ENCODE assay signal across 21 cellular contexts in the genomic region with DNA sequence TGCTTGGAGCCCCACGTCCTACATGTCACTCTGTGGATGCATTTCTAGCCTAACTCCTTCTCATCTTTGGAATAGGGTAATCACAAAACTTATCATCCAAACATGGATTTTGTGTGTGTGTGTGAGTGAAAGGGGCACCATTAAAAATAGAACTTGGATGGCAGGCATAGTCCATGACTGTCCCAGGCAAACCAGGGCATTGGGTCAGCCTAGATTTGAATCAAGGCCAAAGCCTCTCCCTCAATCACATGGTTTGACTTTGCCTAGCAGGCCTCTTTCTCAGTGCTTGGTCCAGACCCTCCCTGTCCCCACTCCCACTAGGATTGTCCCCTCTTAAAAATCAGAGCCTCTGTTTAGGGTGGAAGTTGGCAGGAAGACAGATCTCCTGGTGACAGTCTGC.
"Had no signal": no experiment of that assay in that cellular context is flagged by ENCODE, and none has a peak within 500 bp of the region (broad histone marks: within the 10 kb centered on the region; RNA-seq: fewer than 3 reads in every experiment).

No MANE protein-coding gene starts in this region.

- DNase-seq: dermis blood vessel endothelial cell; foreskin keratinocyte; hippocampal formation; kidney glomerular epithelial cell; lower lobe of right lung; natural killer cell; nucleus accumbens; pancreas; right lobe of liver; stimulated activated CD4-positive, alpha-beta T cell treated with anti-CD3 and anti-CD28 coated beads, Interleukin-4, amount 100 ng/mL, for 1 hour; stimulated activated CD8-positive, alpha-beta memory T cell treated with anti-CD3 and anti-CD28 coated beads, Interleukin-4, amount 100 ng/mL, for 48 hours; stimulated activated naive CD8-positive, alpha-beta T cell treated with anti-CD3 and anti-CD28 coated beads, Interleukin-15, amount 100 ng/mL, for 72 hours; testis had no signal

- H3K27ac Mint-ChIP-seq: memory B cell; mesothelial cell of epicardium; natural killer cell; progenitor cell of endocrine pancreas; stimulated activated naive CD8-positive, alpha-beta T cell treated with anti-CD3 and anti-CD28 coated beads, Interleukin-15, amount 100 ng/mL, for 72 hours had no signal

- H3K36me3 Mint-ChIP-seq: memory B cell, mesothelial cell of epicardium, natural killer cell had no signal

- H3K4me3 ChIP-seq: colonic mucosa, lower lobe of right lung, pancreas, right lobe of liver, testis, tibial nerve had no signal

- H3K4me3 Mint-ChIP-seq: memory B cell; mesothelial cell of epicardium; natural killer cell; neural crest cell; stimulated activated effector memory CD8-positive, alpha-beta T cell treated with anti-CD3 and anti-CD28 coated beads, Interleukin-12 subunit alpha, Interleukin-12 subunit beta, amount 100 ng/mL, for 72 hours; stimulated activated naive CD8-positive, alpha-beta T cell treated with anti-CD3 and anti-CD28 coated beads, Interleukin-15, amount 100 ng/mL, for 72 hours had no signal

- H3K36me3 ChIP-seq: colonic mucosa, lower lobe of right lung, pancreas, right lobe of liver, tibial nerve had no signal

- H3K9me3 Mint-ChIP-seq: memory B cell; mesothelial cell of epicardium; natural killer cell; stimulated activated effector memory CD8-positive, alpha-beta T cell treated with anti-CD3 and anti-CD28 coated beads, Interleukin-12 subunit alpha, Interleukin-12 subunit beta, amount 100 ng/mL, for 72 hours; stimulated activated naive CD8-positive, alpha-beta T cell treated with anti-CD3 and anti-CD28 coated beads, Interleukin-15, amount 100 ng/mL, for 72 hours had no signal

- H3K27ac ChIP-seq: colonic mucosa, foreskin keratinocyte, lower lobe of right lung, pancreas, right lobe of liver, testis, tibial nerve had no signal

- ATAC-seq: foreskin keratinocyte; left lobe of liver; lower lobe of right lung; natural killer cell; pancreas; right lobe of liver; stimulated activated effector memory CD8-positive, alpha-beta T cell treated with anti-CD3 and anti-CD28 coated beads, Interleukin-12 subunit alpha, Interleukin-12 subunit beta, amount 100 ng/mL, for 72 hours; stimulated activated naive CD8-positive, alpha-beta T cell treated with anti-CD3 and anti-CD28 coated beads, Interleukin-15, amount 100 ng/mL, for 72 hours had no signal

- H3K27me3 ChIP-seq: colonic mucosa, pancreas, right lobe of liver, testis, tibial nerve had no signal

- H3K4me1 ChIP-seq: colonic mucosa, foreskin keratinocyte, lower lobe of right lung, right lobe of liver, testis, tibial nerve had no signal

- H3K9me3 ChIP-seq: colonic mucosa, lower lobe of right lung, pancreas, right lobe of liver, testis, tibial nerve had no signal
